ENCODE assay signal across 1 cellular context in genomic region chr19:20999731-21000352, GRCh38.
TF ChIP-seq lines count a peak whose summit lies in the region.

No MANE protein-coding gene starts in this region.

TF ChIP-seq in GM12878, 131 proteins besides CTCF, POLR2A, EP300 and RAD21 (continued from another document):
- TF ChIP-seq POLR2AphosphoS5 (IDR thresholded peaks at IDR 0.05; ENCODE audit: low read length) (0 out of 2 replicates have a peak, but pooled peaks have one; percentile 37), WRNIP1 (IDR thresholded peaks at IDR 0.05; ENCODE audit: borderline replicate concordance, low read depth, low read length) (no peak), PBX3 (IDR thresholded peaks at IDR 0.05; ENCODE audit: insufficient replicate concordance, low read depth, low read length) (peak; percentile 98), ATF3 (IDR thresholded peaks at IDR 0.05; ENCODE audit: borderline replicate concordance, extremely low read depth, low read depth, low read length) (no peak), NFYA (IDR thresholded peaks at IDR 0.05; ENCODE audit: borderline replicate concordance, low read depth, low read length) (peak; percentile 94), RB1 (IDR thresholded peaks at IDR 0.05; ENCODE audit: borderline replicate concordance) (no peak), GABPA (IDR thresholded peaks at IDR 0.05; ENCODE audit: low read depth) (peak; percentile 79)
TF ChIP-seq in GM12878: peak in this region for 20.
